27 cellular contexts compared by ENCODE assay signal in genomic region chr10:5639066-5639465, GRCh38.
"Had no signal": no experiment of that assay in that cellular context is flagged by ENCODE, and none has a peak within 500 bp of the region (broad histone marks: within the 10 kb centered on the region; RNA-seq: fewer than 3 reads in every experiment).

No MANE protein-coding gene starts in this region.

- H3K27me3 Mint-ChIP-seq: activated CD4-positive, alpha-beta memory T cell treated with anti-CD3 and anti-CD28 coated beads for 36 hours; activated CD4-positive, alpha-beta T cell treated with anti-CD3 and anti-CD28 coated beads for 36 hours; activated naive CD4-positive, alpha-beta T cell treated with anti-CD3 and anti-CD28 coated beads, Interleukin-2, amount 50 U/mL, for 24 hours; activated naive CD8-positive, alpha-beta T cell treated with anti-CD3 and anti-CD28 coated beads for 36 hours; activated naive CD8-positive, alpha-beta T cell treated with anti-CD3 and anti-CD28 coated beads, Interleukin-2, amount 50 U/mL, for 24 hours had no signal

- H3K9me3 ChIP-seq: adrenal gland, body of pancreas, esophagus squamous epithelium, gastroesophageal sphincter had no signal

- H3K27ac ChIP-seq: adrenal gland, body of pancreas, epithelial cell of prostate, esophagus squamous epithelium, gastroesophageal sphincter had no signal

- H3K4me3 Mint-ChIP-seq: activated CD4-positive, alpha-beta memory T cell treated with anti-CD3 and anti-CD28 coated beads for 36 hours; activated CD4-positive, alpha-beta T cell treated with anti-CD3 and anti-CD28 coated beads for 36 hours; activated CD4-positive, alpha-beta T cell treated with anti-CD3 and anti-CD28 coated beads, Interleukin-2, amount 10 ng/mL, durations not matched to agents 24 days and 14 days; activated CD8-positive, alpha-beta memory T cell treated with anti-CD3 and anti-CD28 coated beads, Interleukin-2, amount 10 ng/mL, durations not matched to agents 7 days and 5 days; activated CD8-positive, alpha-beta T cell treated with anti-CD3 and anti-CD28 coated beads, Interleukin-2, amount 10 ng/mL, durations not matched to agents 7 days and 5 days; activated naive CD4-positive, alpha-beta T cell treated with anti-CD3 and anti-CD28 coated beads for 36 hours; activated naive CD4-positive, alpha-beta T cell treated with anti-CD3 and anti-CD28 coated beads, Interleukin-2, amount 50 U/mL, for 24 hours; activated naive CD8-positive, alpha-beta T cell treated with anti-CD3 and anti-CD28 coated beads for 36 hours; activated naive CD8-positive, alpha-beta T cell treated with anti-CD3 and anti-CD28 coated beads, Interleukin-2, amount 50 U/mL, for 24 hours; activated T-helper 1 cell treated with anti-CD3 and anti-CD28 coated beads, Interleukin-12 subunit alpha, Interleukin-12 subunit beta, Interleukin-2, Interleukin-4 antibody, amounts not matched to agents 30 ng/mL and 10 ng/mL and 1 ng/mL, durations not matched to agents 14 hours and 24 hours and 36 hours had no signal

- H3K4me1 Mint-ChIP-seq: activated CD4-positive, alpha-beta T cell treated with anti-CD3 and anti-CD28 coated beads for 36 hours; activated CD4-positive, alpha-beta T cell treated with anti-CD3 and anti-CD28 coated beads, Interleukin-2, amount 10 ng/mL, durations not matched to agents 24 days and 14 days; activated CD8-positive, alpha-beta memory T cell treated with anti-CD3 and anti-CD28 coated beads, Interleukin-2, amount 10 ng/mL, durations not matched to agents 7 days and 5 days; activated naive CD4-positive, alpha-beta T cell treated with anti-CD3 and anti-CD28 coated beads, Interleukin-2, amount 50 U/mL, for 24 hours; activated naive CD8-positive, alpha-beta T cell treated with anti-CD3 and anti-CD28 coated beads for 36 hours; activated naive CD8-positive, alpha-beta T cell treated with anti-CD3 and anti-CD28 coated beads, Interleukin-2, amount 50 U/mL, for 24 hours had no signal

- H3K9me3 Mint-ChIP-seq: activated CD4-positive, alpha-beta memory T cell treated with anti-CD3 and anti-CD28 coated beads for 36 hours; activated CD4-positive, alpha-beta T cell treated with anti-CD3 and anti-CD28 coated beads, Interleukin-2, amount 10 ng/mL, durations not matched to agents 24 days and 14 days; activated naive CD4-positive, alpha-beta T cell treated with anti-CD3 and anti-CD28 coated beads for 36 hours; activated naive CD4-positive, alpha-beta T cell treated with anti-CD3 and anti-CD28 coated beads, Interleukin-2, amount 50 U/mL, for 24 hours; activated naive CD8-positive, alpha-beta T cell treated with anti-CD3 and anti-CD28 coated beads for 36 hours; activated naive CD8-positive, alpha-beta T cell treated with anti-CD3 and anti-CD28 coated beads, Interleukin-2, amount 50 U/mL, for 24 hours; activated T-helper 1 cell treated with anti-CD3 and anti-CD28 coated beads, Interleukin-12 subunit alpha, Interleukin-12 subunit beta, Interleukin-2, Interleukin-4 antibody, amounts not matched to agents 30 ng/mL and 10 ng/mL and 1 ng/mL, durations not matched to agents 14 hours and 24 hours and 36 hours; activated T-helper 2 cell treated with anti-CD3 and anti-CD28 coated beads, Interferon-gamma antibody, Interleukin-2, Interleukin-4, amounts not matched to agents 10 μg/mL and 5 μg/mL and 100 μg/mL, durations not matched to agents 14 hours and 24 hours and 36 hours had no signal

- H3K27me3 ChIP-seq: adrenal gland, body of pancreas, esophagus squamous epithelium, gastroesophageal sphincter had no signal

- H3K4me3 ChIP-seq: adrenal gland, body of pancreas, esophagus squamous epithelium, gastroesophageal sphincter had no signal

- H3K27ac Mint-ChIP-seq: activated CD4-positive, alpha-beta memory T cell treated with anti-CD3 and anti-CD28 coated beads for 36 hours; activated CD4-positive, alpha-beta T cell treated with anti-CD3 and anti-CD28 coated beads for 36 hours; activated CD4-positive, alpha-beta T cell treated with anti-CD3 and anti-CD28 coated beads, Interleukin-2, amount 10 ng/mL, durations not matched to agents 24 days and 14 days; activated CD8-positive, alpha-beta memory T cell treated with anti-CD3 and anti-CD28 coated beads, Interleukin-2, amount 10 ng/mL, durations not matched to agents 7 days and 5 days; activated CD8-positive, alpha-beta T cell treated with anti-CD3 and anti-CD28 coated beads, Interleukin-2, amount 10 ng/mL, durations not matched to agents 7 days and 5 days; activated naive CD4-positive, alpha-beta T cell treated with anti-CD3 and anti-CD28 coated beads for 36 hours; activated naive CD4-positive, alpha-beta T cell treated with anti-CD3 and anti-CD28 coated beads, Interleukin-2, amount 50 U/mL, for 24 hours; activated naive CD8-positive, alpha-beta T cell treated with anti-CD3 and anti-CD28 coated beads for 36 hours; activated naive CD8-positive, alpha-beta T cell treated with anti-CD3 and anti-CD28 coated beads, Interleukin-2, amount 50 U/mL, for 24 hours; activated T-helper 1 cell treated with anti-CD3 and anti-CD28 coated beads, Interleukin-12 subunit alpha, Interleukin-12 subunit beta, Interleukin-2, Interleukin-4 antibody, amounts not matched to agents 30 ng/mL and 10 ng/mL and 1 ng/mL, durations not matched to agents 14 hours and 24 hours and 36 hours; activated T-helper 2 cell treated with anti-CD3 and anti-CD28 coated beads, Interferon-gamma antibody, Interleukin-2, Interleukin-4, amounts not matched to agents 10 μg/mL and 5 μg/mL and 100 μg/mL, durations not matched to agents 14 hours and 24 hours and 36 hours had no signal

- DNase-seq: activated CD4-positive, alpha-beta memory T cell treated with anti-CD3 and anti-CD28 coated beads for 36 hours; activated CD4-positive, alpha-beta T cell treated with anti-CD3 and anti-CD28 coated beads for 36 hours; activated CD4-positive, alpha-beta T cell treated with anti-CD3 and anti-CD28 coated beads, Interleukin-2, amount 10 ng/mL, durations not matched to agents 24 days and 14 days; activated CD4-positive, CD25-positive, alpha-beta regulatory T cell; activated CD4-positive, CD25-positive, alpha-beta regulatory T cell treated with anti-CD3 and anti-CD28 coated beads, Interleukin-2, amount 50 U/mL, for 72 hours; activated CD8-positive, alpha-beta memory T cell treated with anti-CD3 and anti-CD28 coated beads, Interleukin-2, amount 10 ng/mL, durations not matched to agents 7 days and 5 days; activated CD8-positive, alpha-beta memory T cell treated with anti-CD3 and anti-CD28 coated beads, Interleukin-2, amount 50 U/mL, for 4 hours; activated CD8-positive, alpha-beta T cell treated with anti-CD3 and anti-CD28 coated beads, Interleukin-2, amount 10 ng/mL, durations not matched to agents 7 days and 5 days; activated effector memory CD4-positive, alpha-beta T cell treated with anti-CD3 and anti-CD28 coated beads, Interleukin-2, amount 50 U/mL, for 16 hours; activated naive CD4-positive, alpha-beta T cell treated with anti-CD3 and anti-CD28 coated beads for 36 hours; activated naive CD8-positive, alpha-beta T cell treated with anti-CD3 and anti-CD28 coated beads for 36 hours; activated naive CD8-positive, alpha-beta T cell treated with anti-CD3 and anti-CD28 coated beads, Interleukin-2, amount 50 U/mL, for 24 hours; activated T-cell treated with anti-CD3 and anti-CD28 coated beads, Interleukin-2, amount 50 U/mL, for 1 hour; activated T-cell treated with anti-CD3 and anti-CD28 coated beads, Interleukin-2, amount 50 U/mL, for 48 hours; adrenal gland; amygdala; body of pancreas; caudate nucleus; effector CD8-positive, alpha-beta T cell; esophagus squamous epithelium; foreskin melanocyte; T-helper 2 cell had no signal

- ATAC-seq: activated CD4-positive, alpha-beta T cell treated with anti-CD3 and anti-CD28 coated beads for 36 hours; activated CD8-positive, alpha-beta memory T cell treated with anti-CD3 and anti-CD28 coated beads, Interleukin-2, amount 10 ng/mL, durations not matched to agents 7 days and 5 days; activated CD8-positive, alpha-beta T cell treated with anti-CD3 and anti-CD28 coated beads, Interleukin-2, amount 10 ng/mL, durations not matched to agents 7 days and 5 days; activated naive CD8-positive, alpha-beta T cell treated with anti-CD3 and anti-CD28 coated beads, Interleukin-2, amount 50 U/mL, for 24 hours; body of pancreas; gastroesophageal sphincter had no signal
